9 cellular contexts compared by ENCODE assay signal in genomic region chr11:112942966-112943643, GRCh38.
"Had no signal": no experiment of that assay in that cellular context is flagged by ENCODE, and none has a peak within 500 bp of the region (broad histone marks: within the 10 kb centered on the region; RNA-seq: fewer than 3 reads in every experiment).

No MANE protein-coding gene starts in this region.

- ATAC-seq: activated CD4-positive, CD25-positive, alpha-beta regulatory T cell treated with anti-CD3 and anti-CD28 coated beads, Interleukin-2, amount 50 U/mL, for 24 hours; left lobe of liver; stimulated activated effector memory CD8-positive, alpha-beta T cell treated with anti-CD3 and anti-CD28 coated beads, Interleukin-12 subunit alpha, Interleukin-12 subunit beta, amount 100 ng/mL, for 72 hours had no signal

- DNase-seq: activated naive CD4-positive, alpha-beta T cell treated with anti-CD3 and anti-CD28 coated beads, Interleukin-2, amount 50 U/mL, for 16 hours; activated T-cell treated with anti-CD3 and anti-CD28 coated beads, Interleukin-2, amount 50 U/mL, for 1 hour; endodermal cell; mesenchymal stem cell; substantia nigra; T-helper 2 cell had no signal
